17 cellular contexts compared by ENCODE assay signal in the genomic region with DNA sequence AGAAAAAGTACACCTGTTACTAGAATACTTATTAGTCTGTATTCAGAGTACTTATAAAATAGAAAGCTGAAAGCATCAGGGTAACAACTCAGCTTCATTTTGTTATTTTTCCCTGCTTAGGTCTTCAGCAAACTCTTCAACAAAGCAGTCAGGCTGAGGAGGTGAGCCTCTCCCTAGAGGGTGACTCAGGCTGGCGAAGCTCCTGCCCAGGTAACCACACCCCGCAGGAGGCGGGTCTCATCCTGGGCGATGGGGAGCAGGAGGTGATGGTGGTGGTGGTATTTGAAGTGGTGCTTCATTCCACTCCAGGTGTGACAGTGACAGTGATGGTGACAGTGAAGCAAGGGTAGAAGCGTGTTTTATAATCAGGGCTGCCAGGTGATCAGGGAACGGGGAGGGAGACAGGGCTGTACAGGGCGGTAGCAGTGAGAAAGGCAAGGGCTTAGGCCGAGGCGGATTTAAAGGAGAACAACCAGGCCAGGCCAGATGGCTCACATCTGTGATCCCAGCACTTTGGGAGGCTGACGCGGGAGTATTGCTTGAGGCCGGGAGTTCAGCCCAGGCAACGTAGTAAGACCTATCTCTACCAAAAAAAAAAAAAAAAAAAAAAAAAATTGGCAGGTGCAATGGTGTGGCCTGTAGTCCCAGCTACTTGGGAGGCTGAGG.
DNase-seq lines count a peak whose midpoint lies in the region; ATAC-seq and TF ChIP-seq lines count a peak whose summit lies in the region.
"Had no signal": no experiment of that assay in that cellular context is flagged by ENCODE, and none has a peak within 500 bp of the region (broad histone marks: within the 10 kb centered on the region; RNA-seq: fewer than 3 reads in every experiment).

No MANE protein-coding gene starts in this region.

- no peaks in the 10 kb centered on the region for H3K36me3 Mint-ChIP-seq in endothelial cell (ENCODE audit: low read depth, unreplicated experiment)
- H3K36me3 Mint-ChIP-seq: immature natural killer cell had no signal

- intact Hi-C loops in sigmoid colon (cut with DNase I), result no loop called here

- no peaks in the 10 kb centered on the region for H3K27me3 Mint-ChIP-seq in endothelial cell (ENCODE audit: unreplicated experiment)

- no peak for TF ChIP-seq EP300 in sigmoid colon (IDR thresholded peaks at IDR 0.05)

- no peaks in the 10 kb centered on the region for H3K27me3 ChIP-seq in sigmoid colon
- H3K27me3 ChIP-seq: BLaER1 treated with 17β-estradiol and CSF1 and Interleukin-3, amounts not matched to agents 10 nM and 100 nM; neutrophil had no signal

- TF ChIP-seq POLR2A in sigmoid colon (IDR thresholded peaks at IDR 0.05), result no peak

- no peak for ATAC-seq in GM18868 (IDR thresholded peaks at IDR 0.05; ENCODE audit: unreplicated experiment)
- ATAC-seq: activated T-helper 17 cell treated with anti-CD3 and anti-CD28 coated beads, Interleukin-2, amount 50 U/mL, for 72 hours; SK-N-SH treated with all-trans-retinoic acid at 6 μM for 48 hours had no signal

- peaks cover 0 to 25% (median 3%) of the 10 kb centered on the region in 4 donors for H3K4me1 ChIP-seq in sigmoid colon

- H3K27ac Mint-ChIP-seq in endothelial cell (ENCODE audit: unreplicated experiment), result peak overlapping the region; percentile 3
- H3K27ac Mint-ChIP-seq: activated T-helper 17 cell treated with anti-CD3 and anti-CD28 coated beads, Interleukin-2, amount 50 U/mL, for 72 hours; immature natural killer cell had no signal

- no peaks in the 10 kb centered on the region for H3K36me3 ChIP-seq in sigmoid colon
- H3K36me3 ChIP-seq: BLaER1 treated with 17β-estradiol and CSF1 and Interleukin-3, amounts not matched to agents 10 nM and 100 nM; neutrophil had no signal

- H3K4me3 ChIP-seq in sigmoid colon, result no peak overlapping the region
- H3K4me3 ChIP-seq: BLaER1 treated with 17β-estradiol and CSF1 and Interleukin-3, amounts not matched to agents 10 nM and 100 nM; GM23248 had no signal

- DNase-seq in HPDE6-E6E7 (ENCODE audit: extremely low spot score) (peak; percentile 65), NCI-H524 (lab: John Stamatoyannopoulos, UW) (peak; percentile 84 to 91), endothelial cell (ENCODE audit: low spot score) (no peak), sigmoid colon (peak; percentile 68), hypothalamus (lab: John Stamatoyannopoulos, UW) (no peak)
- no peak for DNase-seq in NK-92 treated with Interleukin-12 subunit alpha and Interleukin-12 subunit beta, amount 100 ng/mL, for 24 hours (lab: John Stamatoyannopoulos, UW)
- DNase-seq: activated CD8-positive, alpha-beta memory T cell treated with anti-CD3 and anti-CD28 coated beads for 24 hours; GM23248; immature natural killer cell; NCI-H1694 treated with DMSO at 0.1 percent for 48 hours; OCI-M1; substantia nigra had no signal

- H3K9me3 ChIP-seq in sigmoid colon, result no peaks in the 10 kb centered on the region
- H3K9me3 ChIP-seq: neutrophil had no signal

- H3K27ac ChIP-seq in sigmoid colon, result no peak overlapping the region
- H3K27ac ChIP-seq: GM23248, neutrophil had no signal

- WGBS in sigmoid colon, 2 donors, result 63 to 82% methylated on average over 13 of the region's 13 CpGs

- H3K4me1 Mint-ChIP-seq in endothelial cell (ENCODE audit: unreplicated experiment), result no peaks in the 10 kb centered on the region
- H3K4me1 Mint-ChIP-seq: activated T-helper 17 cell treated with anti-CD3 and anti-CD28 coated beads, Interleukin-2, amount 50 U/mL, for 72 hours; immature natural killer cell had no signal

- no peak overlapping the region for H3K4me3 Mint-ChIP-seq in endothelial cell (ENCODE audit: unreplicated experiment)
- H3K4me3 Mint-ChIP-seq: activated T-helper 17 cell treated with anti-CD3 and anti-CD28 coated beads, Interleukin-2, amount 50 U/mL, for 72 hours; immature natural killer cell had no signal

- H3K9me3 Mint-ChIP-seq in endothelial cell (ENCODE audit: unreplicated experiment), result no peaks in the 10 kb centered on the region
- H3K9me3 Mint-ChIP-seq: activated T-helper 17 cell treated with anti-CD3 and anti-CD28 coated beads, Interleukin-2, amount 50 U/mL, for 72 hours; immature natural killer cell had no signal

- no peak for TF ChIP-seq CTCF in endothelial cell (IDR thresholded peaks at IDR 0.05; ENCODE audit: unreplicated experiment)
- no peak for TF ChIP-seq CTCF in sigmoid colon (IDR thresholded peaks at IDR 0.05)

Comparison
In these comparisons a context has a peak if more than half of its experiments do, and no peak if none do; other contexts are left out.
1. DNase-seq: peak in HPDE6-E6E7 (single experiment), NCI-H524 (2 of 2) and sigmoid colon (single experiment); none in endothelial cell (single experiment), NK-92 treated with Interleukin-12 subunit alpha and Interleukin-12 subunit beta, amount 100 ng/mL, for 24 hours (single experiment) and hypothalamus (0 of 51).